Comparison of ENCODE assay signal across 11 cellular contexts in genomic region chr19:3142938-3143337, GRCh38. TPM values are rescaled to one million over a fixed set of nuclear protein-coding genes. Genes with fewer than 3 reads are reported as not detected.
DNase-seq lines count a peak whose midpoint lies in the region; ATAC-seq and TF ChIP-seq lines count a peak whose summit lies in the region.
"Had no signal": no experiment of that assay in that cellular context is flagged by ENCODE, and none has a peak within 500 bp of the region (broad histone marks: within the 10 kb centered on the region; RNA-seq: fewer than 3 reads in every experiment).

No MANE protein-coding gene starts in this region.

- ATAC-seq in GM19455 (IDR thresholded peaks at IDR 0.05; ENCODE audit: unreplicated experiment), result no peak

- peak overlapping the region; percentile 73 for H3K27ac Mint-ChIP-seq in activated naive CD4-positive, alpha-beta T cell treated with anti-CD3 and anti-CD28 coated beads for 36 hours

- no peaks in the 10 kb centered on the region for H3K27me3 Mint-ChIP-seq in activated naive CD4-positive, alpha-beta T cell treated with anti-CD3 and anti-CD28 coated beads for 36 hours (ENCODE audit: low read depth)

- CTCF ChIA-PET in activated naive CD4-positive, alpha-beta T cell treated with anti-CD3 and anti-CD28 coated beads for 36 hours (lab: Charles Lee), result interaction anchor here (0.6 to 2.7 kb wide), 6 partner anchors 13 to 355 kb away, joined by 3 to 15 read pairs (median 8); no protein-coding TSS in a partner anchor
- CTCF ChIA-PET in RWPE1 (lab: Yijun Ruan, JAX), result interaction anchor here (0.6 to 1.4 kb wide), 2 partner anchors 13 to 1433 kb away, joined by 3 to 7 read pairs; no protein-coding TSS in a partner anchor

- H3K9me3 Mint-ChIP-seq in activated naive CD4-positive, alpha-beta T cell treated with anti-CD3 and anti-CD28 coated beads for 36 hours, result no peaks in the 10 kb centered on the region

- peak overlapping the region; percentile 97 for H3K27ac ChIP-seq in RWPE1
- H3K27ac ChIP-seq in epithelial cell of prostate, result peak overlapping the region; percentile 99
- peak overlapping the region in 20 of 21 experiments; percentile 71 to 91 (median 83) for H3K27ac ChIP-seq in skin epidermis

- no peaks in the 10 kb centered on the region for H3K36me3 Mint-ChIP-seq in activated naive CD4-positive, alpha-beta T cell treated with anti-CD3 and anti-CD28 coated beads for 36 hours (ENCODE audit: low read depth)

- intact Hi-C loops in activated naive CD4-positive, alpha-beta T cell treated with anti-CD3 and anti-CD28 coated beads for 36 hours (cut with micrococcal nuclease), result loop anchor here (1.0 kb wide), 2 partner anchors 10 to 12 kb away; no protein-coding TSS in a partner anchor

- DNase-seq in activated naive CD4-positive, alpha-beta T cell treated with anti-CD3 and anti-CD28 coated beads for 36 hours, result no peak
- no peak for DNase-seq in activated naive CD4-positive, alpha-beta T cell treated with anti-CD3 and anti-CD28 coated beads, Interleukin-2, amount 50 U/mL, for 16 hours
- no peak for DNase-seq in RWPE1 (ENCODE audit: low spot score)
- no peak for DNase-seq in epithelial cell of prostate (ENCODE audit: low read depth, low spot score)
- no peak for DNase-seq in hippocampal formation (lab: John Stamatoyannopoulos, UW)
- DNase-seq in NCI-H524 (lab: John Stamatoyannopoulos, UW), result no peak
- DNase-seq: MM.1S, NCI-H2081 treated with DMSO at 0.1 percent for 48 hours, psoas muscle had no signal

- no peak overlapping the region for H3K4me3 Mint-ChIP-seq in activated naive CD4-positive, alpha-beta T cell treated with anti-CD3 and anti-CD28 coated beads for 36 hours

- TF ChIP-seq CTCF in RWPE1 (conservative IDR thresholded peaks at IDR 0.05; ENCODE audit: low read depth), result no peak

- no peak overlapping the region for H3K4me3 ChIP-seq in skin epidermis
- H3K4me3 ChIP-seq: psoas muscle had no signal

- H3K4me1 Mint-ChIP-seq in activated naive CD4-positive, alpha-beta T cell treated with anti-CD3 and anti-CD28 coated beads for 36 hours (ENCODE audit: low read depth), result peaks cover 33% of the 10 kb centered on the region

- POLR2A ChIA-PET in RWPE1 (lab: Yijun Ruan, JAX; ENCODE audit: low non-redundant PET), result interaction anchor here (1.1 kb wide), 1 partner anchor 10 kb away, joined by 4 read pairs; no protein-coding TSS in a partner anchor

RNA-seq across cellular contexts. Expression of gene GNA15, which starts 7.1 kb away (rescaled TPM):
- total RNA-seq in activated naive CD4-positive, alpha-beta T cell treated with anti-CD3 and anti-CD28 coated beads for 36 hours, result 10 to 100 TPM; 26.6 to 28.4 TPM

RNA-seq across cellular contexts. Expression of gene S1PR4, which starts 35.6 kb away (rescaled TPM):
- total RNA-seq in activated naive CD4-positive, alpha-beta T cell treated with anti-CD3 and anti-CD28 coated beads for 36 hours, result 10 to 100 TPM; 22.4 to 24.1 TPM

RNA-seq across cellular contexts. Expression of gene NCLN, which starts 42.8 kb away (rescaled TPM):
- total RNA-seq in activated naive CD4-positive, alpha-beta T cell treated with anti-CD3 and anti-CD28 coated beads for 36 hours, result 10 to 100 TPM; 38.4 to 42.9 TPM

RNA-seq across cellular contexts. Expression of gene GNA11, which starts 48.8 kb away (rescaled TPM):
- total RNA-seq in activated naive CD4-positive, alpha-beta T cell treated with anti-CD3 and anti-CD28 coated beads for 36 hours, result 10 to 100 TPM; 10.9 to 11.2 TPM
